Comparison of ENCODE assay signal across 10 cellular contexts in the genomic region with DNA sequence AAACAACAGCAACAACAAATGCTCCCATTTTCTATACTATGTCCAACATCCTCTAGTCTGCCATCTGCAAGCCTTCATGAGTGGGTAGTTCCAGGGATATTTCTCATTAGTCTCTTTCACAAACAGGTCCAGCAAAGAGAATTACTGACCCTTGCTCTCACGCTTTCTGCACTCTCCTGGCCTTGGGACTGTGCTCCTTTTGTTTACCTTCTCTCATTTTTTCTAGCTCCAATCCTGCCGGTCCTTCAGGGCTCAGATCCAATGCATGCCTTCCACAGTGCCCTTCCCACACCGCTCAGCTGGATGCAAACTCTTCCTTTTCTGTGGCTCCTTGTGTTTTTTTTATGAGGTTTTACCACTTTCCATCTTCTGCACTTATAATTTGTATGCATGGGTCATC. TPM values are rescaled to one million over a fixed set of nuclear protein-coding genes. Genes with fewer than 3 reads are reported as not detected.
A peak's percentile ranks its signal among the peaks of the same experiment; 100 is the strongest.
DNase-seq lines count a peak whose midpoint lies in the region; ATAC-seq and TF ChIP-seq lines count a peak whose summit lies in the region.
"Had no signal": no experiment of that assay in that cellular context is flagged by ENCODE, and none has a peak within 500 bp of the region (broad histone marks: within the 10 kb centered on the region; RNA-seq: fewer than 3 reads in every experiment).

No MANE protein-coding gene starts in this region.

- no peak overlapping the region for H3K4me3 ChIP-seq in mammary epithelial cell (replicated peaks in 1 of 3; ENCODE audit: insufficient read depth in 1 of 3, low read depth in 2 of 3, low read length in 3 of 3)
- H3K4me3 ChIP-seq in breast epithelium: no peak overlapping the region
- no peak overlapping the region for H3K4me3 ChIP-seq in mucosa of descending colon
- no peak overlapping the region for H3K4me3 ChIP-seq in tibial nerve
- H3K4me3 ChIP-seq in gastroesophageal sphincter: no peak overlapping the region

- H3K27me3 ChIP-seq in mammary epithelial cell (ENCODE audit: insufficient read depth, low read length) (no peaks in the 10 kb centered on the region), breast epithelium (no peaks in the 10 kb centered on the region), tibial nerve (no peaks in the 10 kb centered on the region), gastroesophageal sphincter (no peaks in the 10 kb centered on the region)

- H3K4me1 Mint-ChIP-seq in activated naive CD8-positive, alpha-beta T cell (ENCODE audit: low read depth): peaks cover 71% of the 10 kb centered on the region
- H3K4me1 Mint-ChIP-seq: nephron had no signal

- no peaks in the 10 kb centered on the region for H3K79me2 ChIP-seq in mammary epithelial cell (ENCODE audit: insufficient read depth, low read length)

- no peak overlapping the region for H3K27ac ChIP-seq in mammary epithelial cell (ENCODE audit: insufficient read depth, low read depth, low read length)
- no peak overlapping the region for H3K27ac ChIP-seq in breast epithelium
- peak overlapping the region in 3 of 4 donors; percentile 45 to 73 (median 70) for H3K27ac ChIP-seq in tibial nerve
- H3K27ac ChIP-seq in gastroesophageal sphincter: peak overlapping the region in 2 of 4 donors; percentile 16 to 20

- no peak overlapping the region for H3K4me2 ChIP-seq in mammary epithelial cell (ENCODE audit: insufficient read depth, low read depth, low read length)

- TSS peak; percentile 3 for BruUV-seq in mammary epithelial cell (replicated peaks; lab: Mats Ljungman, UMichigan)

- TF ChIP-seq EP300 in tibial nerve (IDR thresholded peaks at IDR 0.05) (no peak), gastroesophageal sphincter (IDR thresholded peaks at IDR 0.05) (no peak)

- peak overlapping the region; percentile 48 for H3K4me3 Mint-ChIP-seq in activated naive CD8-positive, alpha-beta T cell
- H3K4me3 Mint-ChIP-seq: nephron had no signal

- H2AFZ ChIP-seq in mammary epithelial cell (ENCODE audit: low read depth, low read length): no peak overlapping the region

- H3K9me3 ChIP-seq in mammary epithelial cell (replicated peaks; ENCODE audit: insufficient read depth, low read length) (no peaks in the 10 kb centered on the region), breast epithelium (no peaks in the 10 kb centered on the region), mucosa of descending colon (no peaks in the 10 kb centered on the region), tibial nerve (no peaks in the 10 kb centered on the region), gastroesophageal sphincter (no peaks in the 10 kb centered on the region)

- intact Hi-C loops in mammary epithelial cell (cut with micrococcal nuclease) (no loop called here), breast epithelium (cut with DNase I; ENCODE audit: low total_unique reads) (no loop called here), mucosa of descending colon (cut with DNase I, micrococcal nuclease) (no loop called here)

- H4K20me1 ChIP-seq in mammary epithelial cell (ENCODE audit: insufficient read depth, low read length): no peaks in the 10 kb centered on the region

- TF ChIP-seq POLR2A in breast epithelium (IDR thresholded peaks at IDR 0.05): no peak
- no peak for TF ChIP-seq POLR2A in tibial nerve (IDR thresholded peaks at IDR 0.05)
- no peak for TF ChIP-seq POLR2A in gastroesophageal sphincter (IDR thresholded peaks at IDR 0.05)

- no peaks in the 10 kb centered on the region for H3K4me1 ChIP-seq in mammary epithelial cell (ENCODE audit: insufficient read depth, low read length)
- H3K4me1 ChIP-seq in breast epithelium: no peaks in the 10 kb centered on the region
- peaks cover 6% of the 10 kb centered on the region for H3K4me1 ChIP-seq in mucosa of descending colon (ENCODE audit: low read depth)
- H3K4me1 ChIP-seq in tibial nerve: peaks cover 0 to 21% (median 12%) of the 10 kb centered on the region in 4 donors
- H3K4me1 ChIP-seq in gastroesophageal sphincter: peaks cover 0 to 9% (median 0%) of the 10 kb centered on the region in 3 donors

- H3K9me3 Mint-ChIP-seq in activated naive CD8-positive, alpha-beta T cell (ENCODE audit: low read depth): no peaks in the 10 kb centered on the region
- H3K9me3 Mint-ChIP-seq: nephron had no signal

- no peak overlapping the region for H3K9ac ChIP-seq in mammary epithelial cell (ENCODE audit: insufficient read depth, low read length)

- no peaks in the 10 kb centered on the region for H3K27me3 Mint-ChIP-seq in activated naive CD8-positive, alpha-beta T cell

- no peak for DNase-seq in mammary epithelial cell
- DNase-seq in breast epithelium (ENCODE audit: low spot score in 2 of 2): no peak
- DNase-seq in mucosa of descending colon: peak in 1 of 3 donors; percentile 28
- DNase-seq in tibial nerve (ENCODE audit: low spot score in 2 of 2): no peak
- no peak for DNase-seq in SKM-1 (lab: John Stamatoyannopoulos, UW; ENCODE audit: unreplicated experiment)
- DNase-seq: NCI-H2107 had no signal

- H3K27ac Mint-ChIP-seq in activated naive CD8-positive, alpha-beta T cell: peak overlapping the region; percentile 99
- H3K27ac Mint-ChIP-seq: nephron had no signal

- dilution Hi-C loops in mammary epithelial cell (cut with HindIII; ENCODE audit: low sequenced_read_pairs): loop anchor here (5.0 kb wide), 1 partner anchor 59 kb away; no protein-coding TSS in a partner anchor

- H3K36me3 Mint-ChIP-seq in activated naive CD8-positive, alpha-beta T cell: peaks cover 10% of the 10 kb centered on the region

- CTCF ChIA-PET in mammary epithelial cell (lab: Charles Lee; ENCODE audit: low non-redundant PET): no interaction called here

- TF ChIP-seq CTCF in mammary epithelial cell (conservative IDR thresholded peaks at IDR 0.05 in 1 of 2, IDR thresholded peaks at IDR 0.05 in 1 of 2; ENCODE audit: extremely low read depth in 1 of 2, insufficient read depth in 1 of 2, low read depth in 1 of 2, low read length in 2 of 2): no peak
- TF ChIP-seq CTCF in breast epithelium (IDR thresholded peaks at IDR 0.05): no peak
- no peak for TF ChIP-seq CTCF in mucosa of descending colon (IDR thresholded peaks at IDR 0.05)
- TF ChIP-seq CTCF in tibial nerve (IDR thresholded peaks at IDR 0.05): no peak
- TF ChIP-seq CTCF in gastroesophageal sphincter (IDR thresholded peaks at IDR 0.05): no peak

- H3K36me3 ChIP-seq in mammary epithelial cell (ENCODE audit: insufficient read depth, low read length) (no peaks in the 10 kb centered on the region), breast epithelium (no peaks in the 10 kb centered on the region), mucosa of descending colon (ENCODE audit: low read depth) (no peaks in the 10 kb centered on the region), tibial nerve (no peaks in the 10 kb centered on the region), gastroesophageal sphincter (no peaks in the 10 kb centered on the region)

- in situ Hi-C loops in mammary epithelial cell (cut with MboI; ENCODE audit: low sequenced_read_pairs in 2 of 2): no loop called here

- WGBS in mammary epithelial cell (ENCODE audit: low coverage, missing lambda C conversion rate): 68% methylated on average over 3 of the region's 3 CpGs
- 26 to 33% methylated on average over 3 of the region's 3 CpGs for WGBS in tibial nerve, 2 donors
- WGBS in gastroesophageal sphincter (ENCODE audit: low coverage in 1 of 2), 2 donors: 25 to 56% methylated on average over 3 of the region's 3 CpGs

- peak; percentile 33 for ATAC-seq in mucosa of descending colon
- no peak for ATAC-seq in HG03565 (IDR thresholded peaks at IDR 0.05; ENCODE audit: unreplicated experiment)
- ATAC-seq in gastroesophageal sphincter: no peak

RNA-seq across cellular contexts. Expression of gene ADTRP, which starts 47.2 kb away (rescaled TPM):
- 10 to 100 TPM; 46.6 to 74.0 TPM for total RNA-seq in mammary epithelial cell
- 53.6 TPM for polyA plus RNA-seq in mammary epithelial cell
- 54.0 TPM for polyA minus RNA-seq in mammary epithelial cell
- total RNA-seq in breast epithelium: 1 to 10 TPM in 2 of 3 donors, under 1 TPM in 1; 0.48 to 2.9 (median 2.6) TPM
- 100 to 1,000 TPM in 1 of 3 donors, 10 to 100 TPM in 2; 68.5 to 239 (median 91.9) TPM for total RNA-seq in mucosa of descending colon
- total RNA-seq in tibial nerve: not detected
- under 1 TPM in 3 of 4 donors, not detected in 1; 0.23 to 0.72 (median 0.67) TPM for total RNA-seq in gastroesophageal sphincter

Comparison
In these comparisons a context has a peak if more than half of its experiments do, and no peak if none do; other contexts are left out.
1. RNA of gene ADTRP, which starts 47.2 kb away (total RNA-seq): 68.5 to 239 TPM in mucosa of descending colon and 46.6 to 74.0 TPM in mammary epithelial cell; 0.48 to 2.9 TPM in breast epithelium, 0.23 to 0.72 TPM in gastroesophageal sphincter and not detected in tibial nerve; every median in the first group is over 10 times any median in the second.
2. H3K27ac ChIP-seq: peak in tibial nerve (3 of 4); none in mammary epithelial cell (single experiment) and breast epithelium (0 of 2).